ENCODE assay signal across 1 cellular context in genomic region chr11:119029069-119029339, GRCh38.
TF ChIP-seq lines count a peak whose summit lies in the region.

No MANE protein-coding gene starts in this region.

TF ChIP-seq in GM12878, 131 proteins besides CTCF, POLR2A, EP300 and RAD21:
- TF ChIP-seq CUX1 (IDR thresholded peaks at IDR 0.05; ENCODE audit: insufficient replicate concordance, low read depth, low read length) (no peak), RFX5 (IDR thresholded peaks at IDR 0.05; ENCODE audit: low read depth, low read length) (no peak), SPI1 (IDR thresholded peaks at IDR 0.05; ENCODE audit: borderline replicate concordance, insufficient read depth, low read depth, low read length) (no peak), ZNF274 (IDR thresholded peaks at IDR 0.05; ENCODE audit: insufficient read depth, insufficient read length) (no peak), RUNX3 (IDR thresholded peaks at IDR 0.05; ENCODE audit: low read length) (no peak), BMI1 (IDR thresholded peaks at IDR 0.05; ENCODE audit: borderline replicate concordance) (no peak), MTA2 (IDR thresholded peaks at IDR 0.05; ENCODE audit: low read depth) (no peak)
- TF ChIP-seq, protein P1, sequence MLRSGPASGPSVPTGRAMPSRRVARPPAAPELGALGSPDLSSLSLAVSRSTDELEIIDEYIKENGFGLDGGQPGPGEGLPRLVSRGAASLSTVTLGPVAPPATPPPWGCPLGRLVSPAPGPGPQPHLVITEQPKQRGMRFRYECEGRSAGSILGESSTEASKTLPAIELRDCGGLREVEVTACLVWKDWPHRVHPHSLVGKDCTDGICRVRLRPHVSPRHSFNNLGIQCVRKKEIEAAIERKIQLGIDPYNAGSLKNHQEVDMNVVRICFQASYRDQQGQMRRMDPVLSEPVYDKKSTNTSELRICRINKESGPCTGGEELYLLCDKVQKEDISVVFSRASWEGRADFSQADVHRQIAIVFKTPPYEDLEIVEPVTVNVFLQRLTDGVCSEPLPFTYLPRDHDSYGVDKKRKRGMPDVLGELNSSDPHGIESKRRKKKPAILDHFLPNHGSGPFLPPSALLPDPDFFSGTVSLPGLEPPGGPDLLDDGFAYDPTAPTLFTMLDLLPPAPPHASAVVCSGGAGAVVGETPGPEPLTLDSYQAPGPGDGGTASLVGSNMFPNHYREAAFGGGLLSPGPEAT (IDR thresholded peaks at IDR 0.05; ENCODE audit: low read depth): no peak
TF ChIP-seq in GM12878: peak in this region for 0.
